In genomic region chr3:8506611-8507061, GRCh38 we compare ENCODE assay signal across 18 cellular contexts. TPM values are rescaled to one million over a fixed set of nuclear protein-coding genes. Genes with fewer than 3 reads are reported as not detected.
DNase-seq lines count a peak whose midpoint lies in the region; ATAC-seq and TF ChIP-seq lines count a peak whose summit lies in the region.
"Had no signal": no experiment of that assay in that cellular context is flagged by ENCODE, and none has a peak within 500 bp of the region (broad histone marks: within the 10 kb centered on the region; RNA-seq: fewer than 3 reads in every experiment).

No MANE protein-coding gene starts in this region.

- no peaks in the 10 kb centered on the region for H4K20me1 ChIP-seq in DOHH2 (ENCODE audit: control insufficient read depth, insufficient read depth, low read depth, low read length)

- no peak overlapping the region for H3K27ac Mint-ChIP-seq in CD4-positive, alpha-beta T cell
- H3K27ac Mint-ChIP-seq in activated CD4-positive, alpha-beta memory T cell treated with anti-CD3 and anti-CD28 coated beads, Interleukin-2, amount 10 ng/mL, durations not matched to agents 7 days and 5 days: no peak overlapping the region
- H3K27ac Mint-ChIP-seq: activated naive CD8-positive, alpha-beta T cell; CD14-positive monocyte; type B pancreatic cell had no signal

- peaks cover 8% of the 10 kb centered on the region for H3K27me3 Mint-ChIP-seq in CD4-positive, alpha-beta T cell
- H3K27me3 Mint-ChIP-seq in activated CD4-positive, alpha-beta memory T cell treated with anti-CD3 and anti-CD28 coated beads, Interleukin-2, amount 10 ng/mL, durations not matched to agents 7 days and 5 days: peaks cover 1% of the 10 kb centered on the region
- H3K27me3 Mint-ChIP-seq: activated naive CD8-positive, alpha-beta T cell; type B pancreatic cell had no signal

- POLR2A ChIA-PET in CD4-positive, alpha-beta T cell (lab: Charles Lee): no interaction called here
- POLR2A ChIA-PET in activated CD4-positive, alpha-beta memory T cell treated with anti-CD3 and anti-CD28 coated beads, Interleukin-2, amount 10 ng/mL, durations not matched to agents 7 days and 5 days (lab: Charles Lee): no interaction called here

- H3K4me1 Mint-ChIP-seq in CD4-positive, alpha-beta T cell (ENCODE audit: low read depth): peaks cover 3% of the 10 kb centered on the region
- H3K4me1 Mint-ChIP-seq in activated CD4-positive, alpha-beta memory T cell treated with anti-CD3 and anti-CD28 coated beads, Interleukin-2, amount 10 ng/mL, durations not matched to agents 7 days and 5 days: peaks cover 10% of the 10 kb centered on the region

- ATAC-seq in SK-N-SH treated with all-trans-retinoic acid at 6 μM for 48 hours (peak; percentile 6), gastrocnemius medialis (peak in 1 of 2 donors; percentile 18), GM21526 (IDR thresholded peaks at IDR 0.05; ENCODE audit: low FRiP score, unreplicated experiment) (no peak), GM21737 (IDR thresholded peaks at IDR 0.05; ENCODE audit: unreplicated experiment) (no peak)
- ATAC-seq in CD4-positive, alpha-beta T cell (ENCODE audit: poor library complexity): no peak
- ATAC-seq: K562 had no signal

- no peak for TF ChIP-seq CTCF in DOHH2 (IDR thresholded peaks at IDR 0.05; ENCODE audit: low read depth, low read length, poor library complexity, severe bottlenecking)
- TF ChIP-seq CTCF in foreskin fibroblast (IDR thresholded peaks at IDR 0.05; ENCODE audit: low read depth, low read length): no peak
- no peak for TF ChIP-seq CTCF in gastrocnemius medialis (IDR thresholded peaks at IDR 0.05 in 4 of 5, conservative IDR thresholded peaks at IDR 0.05 in 1 of 5)
- TF ChIP-seq CTCF in CD4-positive, alpha-beta T cell (IDR thresholded peaks at IDR 0.05): no peak

- H3F3A ChIP-seq in DOHH2 (ENCODE audit: control insufficient read depth, insufficient read depth): no peaks in the 10 kb centered on the region

- in situ Hi-C loops in gastrocnemius medialis (cut with MboI; ENCODE audit: low sequenced_read_pairs in 4 of 4): loop anchor here in 2 of 4 donors (10.0 kb wide), 1 partner anchor 88 kb away; no protein-coding TSS in a partner anchor

- H3K4me3 ChIP-seq in DOHH2 (ENCODE audit: low read length) (no peak overlapping the region), foreskin fibroblast (ENCODE audit: low read depth in 1 of 2, low read length in 2 of 2) (no peak overlapping the region), gastrocnemius medialis (peak overlapping the region in 1 of 4 donors; percentile 63)
- H3K4me3 ChIP-seq: K562 had no signal

- no peaks in the 10 kb centered on the region for H3K9me3 Mint-ChIP-seq in CD4-positive, alpha-beta T cell
- no peaks in the 10 kb centered on the region for H3K9me3 Mint-ChIP-seq in activated CD4-positive, alpha-beta memory T cell treated with anti-CD3 and anti-CD28 coated beads, Interleukin-2, amount 10 ng/mL, durations not matched to agents 7 days and 5 days

- no peak overlapping the region for H3K4me3 Mint-ChIP-seq in CD4-positive, alpha-beta T cell
- no peak overlapping the region for H3K4me3 Mint-ChIP-seq in activated CD4-positive, alpha-beta memory T cell treated with anti-CD3 and anti-CD28 coated beads, Interleukin-2, amount 10 ng/mL, durations not matched to agents 7 days and 5 days
- H3K4me3 Mint-ChIP-seq: activated naive CD8-positive, alpha-beta T cell; CD14-positive monocyte; type B pancreatic cell had no signal

- H3K36me3 ChIP-seq in DOHH2 (ENCODE audit: control insufficient read depth, low read length): no peaks in the 10 kb centered on the region
- no peaks in the 10 kb centered on the region for H3K36me3 ChIP-seq in gastrocnemius medialis

- H3K4me2 ChIP-seq in DOHH2 (ENCODE audit: low read length): peak overlapping the region; percentile 25; the same call in 1 of the 2 replicates

- no peak for TF ChIP-seq POLR2A in gastrocnemius medialis (IDR thresholded peaks at IDR 0.05)

- no peak overlapping the region for H3K27ac ChIP-seq in DOHH2 (ENCODE audit: low read depth, low read length)
- peak overlapping the region; percentile 89 to 97 (median 94) for H3K27ac ChIP-seq in gastrocnemius medialis
- H3K27ac ChIP-seq in CD4-positive, alpha-beta T cell (ENCODE audit: low read depth, low read length): no peak overlapping the region

- H3K4me1 ChIP-seq in DOHH2 (ENCODE audit: control insufficient read depth, low read length) (peaks cover 50% of the 10 kb centered on the region), gastrocnemius medialis (peaks cover 86 to 90% of the 10 kb centered on the region in 2 donors)

- intact Hi-C loops in gastrocnemius medialis (cut with DNase I; ENCODE audit: low total_unique reads): no loop called here
- intact Hi-C loops in CD4-positive, alpha-beta T cell (cut with DNase I, micrococcal nuclease): no loop called here

- no peaks in the 10 kb centered on the region for H3K79me2 ChIP-seq in DOHH2 (ENCODE audit: control insufficient read depth, low read length)

- DNase-seq in foreskin fibroblast: peak; percentile 68 to 77
- peak in 1 of 2 donors; percentile 24 for DNase-seq in gastrocnemius medialis
- DNase-seq in CD4-positive, alpha-beta T cell: no peak
- no peak for DNase-seq in activated CD4-positive, alpha-beta memory T cell treated with anti-CD3 and anti-CD28 coated beads, Interleukin-2, amount 10 ng/mL, durations not matched to agents 7 days and 5 days
- DNase-seq: effector memory CD4-positive, alpha-beta T cell; GOT3; NCI-H2171; OCI-M1; right cardiac atrium; T-helper 9 cell had no signal

- H3K9me3 ChIP-seq in DOHH2 (ENCODE audit: control insufficient read depth, insufficient read depth, low read length) (no peaks in the 10 kb centered on the region), gastrocnemius medialis (no peaks in the 10 kb centered on the region)
- H3K9me3 ChIP-seq in CD4-positive, alpha-beta T cell (ENCODE audit: control insufficient read depth, low read length): no peaks in the 10 kb centered on the region

- no peaks in the 10 kb centered on the region for H3K36me3 Mint-ChIP-seq in CD4-positive, alpha-beta T cell (ENCODE audit: low read depth)
- no peaks in the 10 kb centered on the region for H3K36me3 Mint-ChIP-seq in activated CD4-positive, alpha-beta memory T cell treated with anti-CD3 and anti-CD28 coated beads, Interleukin-2, amount 10 ng/mL, durations not matched to agents 7 days and 5 days (ENCODE audit: low read depth)
- H3K36me3 Mint-ChIP-seq: activated naive CD8-positive, alpha-beta T cell; CD14-positive monocyte had no signal

- peaks cover 3% of the 10 kb centered on the region; the same call in 1 of the 2 replicates for H3K27me3 ChIP-seq in DOHH2 (ENCODE audit: control insufficient read depth, low read length)
- H3K27me3 ChIP-seq in gastrocnemius medialis: no peaks in the 10 kb centered on the region
- H3K27me3 ChIP-seq in CD4-positive, alpha-beta T cell (ENCODE audit: control insufficient read depth, insufficient read depth, low read length): no peaks in the 10 kb centered on the region

- CTCF ChIA-PET in CD4-positive, alpha-beta T cell (lab: Charles Lee): no interaction called here
- CTCF ChIA-PET in activated CD4-positive, alpha-beta memory T cell treated with anti-CD3 and anti-CD28 coated beads, Interleukin-2, amount 10 ng/mL, durations not matched to agents 7 days and 5 days (lab: Charles Lee): no interaction called here

- H3K9me2 ChIP-seq in DOHH2 (replicated peaks; ENCODE audit: control insufficient read depth, low read length): no peaks in the 10 kb centered on the region

TF ChIP-seq in SK-N-SH treated with all-trans-retinoic acid at 6 μM for 48 hours, 23 proteins besides CTCF, POLR2A, EP300 and RAD21 (continues in another document):
- TF ChIP-seq CSDC2 (CRISPR knock-in tag; IDR thresholded peaks at IDR 0.05) (no peak), ISL1 (CRISPR knock-in tag; IDR thresholded peaks at IDR 0.05) (peak; percentile 83), PATZ1 (CRISPR knock-in tag; IDR thresholded peaks at IDR 0.05; ENCODE audit: borderline replicate concordance) (no peak), GLIS3 (CRISPR knock-in tag; IDR thresholded peaks at IDR 0.05) (no peak), ZNF70 (CRISPR knock-in tag; IDR thresholded peaks at IDR 0.05) (no peak), OSR1 (CRISPR knock-in tag; IDR thresholded peaks at IDR 0.05) (no peak), ZFP30 (CRISPR knock-in tag; IDR thresholded peaks at IDR 0.05) (no peak), CSRNP3 (CRISPR knock-in tag; IDR thresholded peaks at IDR 0.05) (no peak), ZNF565 (CRISPR knock-in tag; conservative IDR thresholded peaks at IDR 0.05; ENCODE audit: low read depth) (no peak), TCF4 (CRISPR knock-in tag; IDR thresholded peaks at IDR 0.05; ENCODE audit: borderline replicate concordance) (0 out of 2 replicates have a peak, but pooled peaks have one; percentile 35)

RNA-seq across cellular contexts. Expression of gene LMCD1, which starts 5.0 kb away (rescaled TPM):
- 100 to 1,000 TPM in 3 of 4 donors, 10 to 100 TPM in 1; 96.0 to 581 (median 167) TPM for total RNA-seq in gastrocnemius medialis
- total RNA-seq in CD4-positive, alpha-beta T cell: under 1 TPM; 0.36 to 0.55 TPM
- total RNA-seq in activated CD4-positive, alpha-beta memory T cell treated with anti-CD3 and anti-CD28 coated beads, Interleukin-2, amount 10 ng/mL, durations not matched to agents 7 days and 5 days: 1 to 10 TPM; 3.0 to 4.3 TPM
- total RNA-seq: K562 had no signal

Comparison
In these comparisons a context has a peak if more than half of its experiments do, and no peak if none do; other contexts are left out.
1. H3K27ac ChIP-seq: peak in gastrocnemius medialis (4 of 4); none in DOHH2 (single experiment) and CD4-positive, alpha-beta T cell (single experiment).
2. DNase-seq: peak in foreskin fibroblast (2 of 2); none in CD4-positive, alpha-beta T cell (0 of 10) and activated CD4-positive, alpha-beta memory T cell treated with anti-CD3 and anti-CD28 coated beads, Interleukin-2, amount 10 ng/mL, durations not matched to agents 7 days and 5 days (single experiment).
3. RNA of gene LMCD1, which starts 5.0 kb away (total RNA-seq): 96.0 to 581 TPM in gastrocnemius medialis; 3.0 to 4.3 TPM in activated CD4-positive, alpha-beta memory T cell treated with anti-CD3 and anti-CD28 coated beads, Interleukin-2, amount 10 ng/mL, durations not matched to agents 7 days and 5 days and 0.36 to 0.55 TPM in CD4-positive, alpha-beta T cell; every median in the first group is over 10 times any median in the second.